In genomic region chr2:86808315-86809161, GRCh38 we compare ENCODE assay signal across 8 cellular contexts. TPM values are rescaled to one million over a fixed set of nuclear protein-coding genes. Genes with fewer than 3 reads are reported as not detected.
DNase-seq lines count a peak whose midpoint lies in the region; ATAC-seq and TF ChIP-seq lines count a peak whose summit lies in the region.

No MANE protein-coding gene starts in this region.

- H3K9me3 ChIP-seq in esophagus squamous epithelium, result no peaks in the 10 kb centered on the region
- no peaks in the 10 kb centered on the region for H3K9me3 ChIP-seq in muscle layer of duodenum (ENCODE audit: control insufficient read depth in 1 of 2, low read length in 2 of 2)

- intact Hi-C loops in esophagus squamous epithelium (cut with DNase I), result no loop called here

- H3K4me3 ChIP-seq in esophagus squamous epithelium, result peak overlapping the region; percentile 41 to 67 (median 60)
- peak overlapping the region; percentile 60 to 68 for H3K4me3 ChIP-seq in muscle layer of duodenum (ENCODE audit: low read depth in 1 of 2, low read length in 2 of 2)

- H3K27me3 ChIP-seq in esophagus squamous epithelium, result peaks cover 8 to 59% (median 9%) of the 10 kb centered on the region in 4 donors
- peaks cover 22% of the 10 kb centered on the region for H3K27me3 ChIP-seq in muscle layer of duodenum (ENCODE audit: low read depth, low read length)

- ATAC-seq in GM21717 (IDR thresholded peaks at IDR 0.05; ENCODE audit: unreplicated experiment), result peak; percentile 91
- ATAC-seq in activated T-cell treated with anti-CD3 and anti-CD28 coated beads, Interleukin-2, amount 50 U/mL, for 4 hours, result peak; percentile 86 to 89

- no peak for TF ChIP-seq POLR2A in esophagus squamous epithelium (IDR thresholded peaks at IDR 0.05)

- no peaks in the 10 kb centered on the region for H3K36me3 Mint-ChIP-seq in activated T-cell treated with anti-CD3 and anti-CD28 coated beads, Interleukin-2, amount 50 U/mL, for 4 hours (ENCODE audit: insufficient read depth)

- H3K36me3 ChIP-seq in esophagus squamous epithelium, result no peaks in the 10 kb centered on the region
- H3K36me3 ChIP-seq in muscle layer of duodenum (ENCODE audit: control insufficient read depth in 1 of 2, insufficient read depth in 2 of 2, low read length in 2 of 2), result no peaks in the 10 kb centered on the region

- H3K27me3 Mint-ChIP-seq in activated T-cell treated with anti-CD3 and anti-CD28 coated beads, Interleukin-2, amount 50 U/mL, for 4 hours (ENCODE audit: low read depth), result peaks cover 39% of the 10 kb centered on the region

- DNase-seq in DMS 273 treated with DMSO at 0.1 percent for 48 hours (lab: John Stamatoyannopoulos, UW) (peak; percentile 67), KBM-7 (peak; percentile 95), OCI-M2 (lab: John Stamatoyannopoulos, UW; ENCODE audit: unreplicated experiment) (peak; percentile 27), esophagus squamous epithelium (lab: John Stamatoyannopoulos, UW) (peak; percentile 27)
- DNase-seq in activated T-cell treated with anti-CD3 and anti-CD28 coated beads, Interleukin-2, amount 50 U/mL, for 4 hours, result peak; percentile 94
- peak; percentile 92 to 96 for DNase-seq in stimulated activated CD8-positive, alpha-beta memory T cell treated with anti-CD3 and anti-CD28 coated beads, Interleukin-7, amount 100 ng/mL, for 1 hour (ENCODE audit: low read depth in 2 of 2)

- 8 to 22% methylated on average over 19 to 35 of the region's 36 CpGs for WGBS in esophagus squamous epithelium, 2 donors

- peaks cover 9 to 39% (median 25%) of the 10 kb centered on the region in 3 donors for H3K4me1 ChIP-seq in esophagus squamous epithelium
- peaks cover 4 to 23% of the 10 kb centered on the region in 2 donors for H3K4me1 ChIP-seq in muscle layer of duodenum (ENCODE audit: control insufficient read depth in 1 of 2, insufficient read depth in 2 of 2, low read length in 2 of 2)

- TF ChIP-seq CTCF in esophagus squamous epithelium (IDR thresholded peaks at IDR 0.05), result peak; percentile 82 to 97 (median 91)

- in situ Hi-C loops in KBM-7 (cut with MboI; ENCODE audit: low pct_unique_long_range_greater_than_20kb, low sequenced_read_pairs), result no loop called here

- peak overlapping the region; percentile 87 for H3K4me3 Mint-ChIP-seq in activated T-cell treated with anti-CD3 and anti-CD28 coated beads, Interleukin-2, amount 50 U/mL, for 4 hours

- no peaks in the 10 kb centered on the region for H3K9me3 Mint-ChIP-seq in activated T-cell treated with anti-CD3 and anti-CD28 coated beads, Interleukin-2, amount 50 U/mL, for 4 hours

- peaks cover 26% of the 10 kb centered on the region for H3K4me1 Mint-ChIP-seq in activated T-cell treated with anti-CD3 and anti-CD28 coated beads, Interleukin-2, amount 50 U/mL, for 4 hours (ENCODE audit: low read depth)

- H3K27ac ChIP-seq in esophagus squamous epithelium (peak overlapping the region; percentile 30 to 85 (median 77)), muscle layer of duodenum (ENCODE audit: low read length) (no peak overlapping the region)

RNA-seq across cellular contexts. Expression of gene CD8A, which starts 17.8 kb away (rescaled TPM):
- total RNA-seq in activated T-cell treated with anti-CD3 and anti-CD28 coated beads, Interleukin-2, amount 50 U/mL, for 4 hours, result 100 to 1,000 TPM in 1 of 3 donors, 10 to 100 TPM in 2; 36.9 to 101 (median 78.6) TPM
- 1 to 10 TPM in 3 of 4 donors, not detected in 1; 1.6 to 6.5 (median 3.3) TPM for total RNA-seq in esophagus squamous epithelium

RNA-seq across cellular contexts. Expression of gene CD8B, which starts 53.1 kb away (rescaled TPM):
- total RNA-seq in activated T-cell treated with anti-CD3 and anti-CD28 coated beads, Interleukin-2, amount 50 U/mL, for 4 hours, result 10 to 100 TPM; 11.7 to 47.4 (median 38.7) TPM
- total RNA-seq in esophagus squamous epithelium, result 1 to 10 TPM in 2 of 4 donors, under 1 TPM in 1, not detected in 1; 0.97 to 5.5 (median 3.9) TPM

Comparison
In these comparisons a context has a peak if more than half of its experiments do, and no peak if none do; other contexts are left out.
1. DNase-seq: peak in every context shown above with its lines; median percentile 95 in KBM-7; 94 in activated T-cell treated with anti-CD3 and anti-CD28 coated beads, Interleukin-2, amount 50 U/mL, for 4 hours; 94 in stimulated activated CD8-positive, alpha-beta memory T cell treated with anti-CD3 and anti-CD28 coated beads, Interleukin-7, amount 100 ng/mL, for 1 hour; 67 in DMS 273 treated with DMSO at 0.1 percent for 48 hours; 27 in OCI-M2; 27 in esophagus squamous epithelium.
2. RNA of gene CD8A, which starts 17.8 kb away (total RNA-seq): 36.9 to 101 TPM in activated T-cell treated with anti-CD3 and anti-CD28 coated beads, Interleukin-2, amount 50 U/mL, for 4 hours; 1.6 to 6.5 TPM in esophagus squamous epithelium; every median in the first group is over 4 times any median in the second.